Comparison of ENCODE assay signal across 7 cellular contexts in the genomic region with DNA sequence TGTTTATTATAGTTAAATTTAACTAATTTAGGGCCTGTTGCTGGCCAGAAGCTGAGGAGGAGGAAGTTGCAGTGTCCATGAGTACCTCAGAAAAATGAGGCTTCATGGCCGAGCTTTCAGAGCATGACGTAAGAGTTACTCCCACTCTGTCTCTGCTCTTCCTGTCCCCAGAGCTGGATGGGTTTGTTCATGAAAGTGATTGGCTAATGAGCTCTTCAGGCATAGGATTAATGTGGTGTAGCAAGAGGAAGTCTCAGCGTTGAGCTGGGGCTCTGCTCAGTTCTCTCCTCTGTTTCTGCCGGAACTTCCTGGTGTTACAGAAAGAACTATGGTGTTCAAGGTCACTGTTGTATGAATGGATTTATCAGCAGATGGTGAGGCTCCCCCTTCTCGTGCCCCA.
DNase-seq lines count a peak whose midpoint lies in the region; FAIRE-seq and TF ChIP-seq lines count a peak whose summit lies in the region.

No MANE protein-coding gene starts in this region.

- H3K4me1 ChIP-seq in ascending aorta (peaks cover 12 to 15% of the 10 kb centered on the region in 2 donors), SJCRH30 (peaks cover 7% of the 10 kb centered on the region; the same call in 1 of the 2 replicates)

- H3K9me3 ChIP-seq in ascending aorta (no peaks in the 10 kb centered on the region), SJCRH30 (replicated peaks) (no peaks in the 10 kb centered on the region)

- peak; percentile 23 for DNase-seq in GM19238 (ENCODE audit: insufficient read length, low spot score)
- peak; percentile 72 for DNase-seq in NAMALWA (ENCODE audit: low spot score)
- no peak for DNase-seq in ascending aorta (ENCODE audit: low spot score in 2 of 2)
- DNase-seq in middle frontal gyrus (ENCODE audit: extremely low spot score, low spot score), result peak; percentile 35
- no peak for DNase-seq in NCI-H1105 (lab: John Stamatoyannopoulos, UW)
- DNase-seq in D721Med (ENCODE audit: insufficient read length, low spot score), result no peak
- DNase-seq in SJCRH30, result no peak

- H3K27me3 ChIP-seq in ascending aorta (no peaks in the 10 kb centered on the region), SJCRH30 (no peaks in the 10 kb centered on the region)

- H3K27ac ChIP-seq in ascending aorta (peak overlapping the region; percentile 74 to 80), SJCRH30 (no peak overlapping the region)

- TF ChIP-seq CTCF in ascending aorta (IDR thresholded peaks at IDR 0.05) (no peak), D721Med (IDR thresholded peaks at IDR 0.05; ENCODE audit: insufficient read depth, missing control alignments) (no peak)

- intact Hi-C loops in ascending aorta (cut with DNase I), result loop anchor here (5.0 to 10.0 kb wide), 2 partner anchors 236 to 666 kb away; a partner anchor contains a TSS

- no peak for FAIRE-seq in D721Med (lab: Jason Lieb, UNC)

- H3K4me3 ChIP-seq in ascending aorta, result no peak overlapping the region
- no peak overlapping the region for H3K4me3 ChIP-seq in SJCRH30

- H3K36me3 ChIP-seq in ascending aorta (no peaks in the 10 kb centered on the region), SJCRH30 (no peaks in the 10 kb centered on the region)

Comparison
In these comparisons a context has a peak if more than half of its experiments do, and no peak if none do; other contexts are left out.
1. DNase-seq: peak in GM19238 (single experiment), NAMALWA (single experiment) and middle frontal gyrus (single experiment); none in ascending aorta (0 of 2), NCI-H1105 (single experiment), D721Med (single experiment) and SJCRH30 (0 of 2).